ENCODE assay signal across 27 cellular contexts in genomic region chr15:66625974-66626373, GRCh38.
"Had no signal": no experiment of that assay in that cellular context is flagged by ENCODE, and none has a peak within 500 bp of the region (broad histone marks: within the 10 kb centered on the region; RNA-seq: fewer than 3 reads in every experiment).

No MANE protein-coding gene starts in this region.

- H3K36me3 ChIP-seq: ascending aorta, left lung, lower lobe of right lung, neutrophil, upper lobe of right lung had no signal

- H3K4me3 Mint-ChIP-seq: activated CD4-positive, alpha-beta memory T cell treated with anti-CD3 and anti-CD28 coated beads for 36 hours; activated CD4-positive, alpha-beta T cell treated with anti-CD3 and anti-CD28 coated beads, Interleukin-2, amount 10 ng/mL, durations not matched to agents 24 days and 14 days; activated naive CD4-positive, alpha-beta T cell treated with anti-CD3 and anti-CD28 coated beads, Interleukin-2, amount 10 ng/mL, durations not matched to agents 7 days and 5 days; activated naive CD8-positive, alpha-beta T cell treated with anti-CD3 and anti-CD28 coated beads, Interleukin-2, amount 10 ng/mL, durations not matched to agents 7 days and 5 days; activated T-helper 1 cell treated with anti-CD3 and anti-CD28 coated beads, Interleukin-12 subunit alpha, Interleukin-12 subunit beta, Interleukin-2, Interleukin-4 antibody, amounts not matched to agents 30 ng/mL and 10 ng/mL and 1 ng/mL, durations not matched to agents 14 hours and 24 hours and 36 hours; brain; dendritic cell treated with granulocyte-macrophage colony-stimulating factor and Interleukin-4, amounts not matched to agents 40 ng/mL and 50 ng/mL, for 4 days; naive B cell; nephron progenitor cell; stimulated activated effector memory CD8-positive, alpha-beta T cell treated with anti-CD3 and anti-CD28 coated beads, Interleukin-12 subunit alpha, Interleukin-12 subunit beta, amount 100 ng/mL, for 72 hours; stimulated activated naive CD8-positive, alpha-beta T cell treated with anti-CD3 and anti-CD28 coated beads, Interleukin-15, Interleukin-2, amounts not matched to agents 100 ng/mL and 50 ng/mL, for 24 hours had no signal

- H3K27ac Mint-ChIP-seq: activated CD4-positive, alpha-beta memory T cell treated with anti-CD3 and anti-CD28 coated beads for 36 hours; activated CD4-positive, alpha-beta T cell treated with anti-CD3 and anti-CD28 coated beads, Interleukin-2, amount 10 ng/mL, durations not matched to agents 24 days and 14 days; activated naive CD4-positive, alpha-beta T cell treated with anti-CD3 and anti-CD28 coated beads, Interleukin-2, amount 10 ng/mL, durations not matched to agents 7 days and 5 days; activated naive CD8-positive, alpha-beta T cell treated with anti-CD3 and anti-CD28 coated beads, Interleukin-2, amount 10 ng/mL, durations not matched to agents 7 days and 5 days; activated T-helper 1 cell treated with anti-CD3 and anti-CD28 coated beads, Interleukin-12 subunit alpha, Interleukin-12 subunit beta, Interleukin-2, Interleukin-4 antibody, amounts not matched to agents 30 ng/mL and 10 ng/mL and 1 ng/mL, durations not matched to agents 14 hours and 24 hours and 36 hours; dendritic cell treated with granulocyte-macrophage colony-stimulating factor and Interleukin-4, amounts not matched to agents 40 ng/mL and 50 ng/mL, for 4 days; naive B cell; nephron progenitor cell; stimulated activated effector memory CD8-positive, alpha-beta T cell treated with anti-CD3 and anti-CD28 coated beads, Interleukin-12 subunit alpha, Interleukin-12 subunit beta, amount 100 ng/mL, for 72 hours; stimulated activated naive CD8-positive, alpha-beta T cell treated with anti-CD3 and anti-CD28 coated beads, Interleukin-15, Interleukin-2, amounts not matched to agents 100 ng/mL and 50 ng/mL, for 24 hours had no signal

- FAIRE-seq: endometrium, frontal cortex had no signal

- DNase-seq: activated CD4-positive, alpha-beta memory T cell treated with anti-CD3 and anti-CD28 coated beads for 36 hours; activated CD4-positive, alpha-beta T cell treated with anti-CD3 and anti-CD28 coated beads, Interleukin-2, amount 10 ng/mL, durations not matched to agents 24 days and 14 days; activated CD8-positive, alpha-beta memory T cell treated with anti-CD3 and anti-CD28 coated beads, Interleukin-2, amount 50 U/mL, for 4 hours; activated effector memory CD4-positive, alpha-beta T cell treated with anti-CD3 and anti-CD28 coated beads, Interleukin-2, amount 50 U/mL, for 16 hours; activated naive CD4-positive, alpha-beta T cell treated with anti-CD3 and anti-CD28 coated beads, Interleukin-2, amount 10 ng/mL, durations not matched to agents 7 days and 5 days; activated naive CD8-positive, alpha-beta T cell treated with anti-CD3 and anti-CD28 coated beads, Interleukin-2, amount 10 ng/mL, durations not matched to agents 7 days and 5 days; activated T-cell treated with anti-CD3 and anti-CD28 coated beads, Interleukin-2, amount 50 U/mL, for 1 hour; effector CD4-positive, alpha-beta T cell; kidney glomerular epithelial cell; left lung; lower lobe of right lung; mesenchymal stem cell; naive B cell; nephron progenitor cell; stimulated activated CD4-positive, alpha-beta T cell treated with anti-CD3 and anti-CD28 coated beads, Interleukin-4, amount 100 ng/mL, for 24 hours; upper lobe of right lung had no signal

- H3K9me3 Mint-ChIP-seq: activated CD4-positive, alpha-beta memory T cell treated with anti-CD3 and anti-CD28 coated beads for 36 hours; activated CD4-positive, alpha-beta T cell treated with anti-CD3 and anti-CD28 coated beads, Interleukin-2, amount 10 ng/mL, durations not matched to agents 24 days and 14 days; activated naive CD4-positive, alpha-beta T cell treated with anti-CD3 and anti-CD28 coated beads, Interleukin-2, amount 10 ng/mL, durations not matched to agents 7 days and 5 days; activated naive CD8-positive, alpha-beta T cell treated with anti-CD3 and anti-CD28 coated beads, Interleukin-2, amount 10 ng/mL, durations not matched to agents 7 days and 5 days; activated T-helper 1 cell treated with anti-CD3 and anti-CD28 coated beads, Interleukin-12 subunit alpha, Interleukin-12 subunit beta, Interleukin-2, Interleukin-4 antibody, amounts not matched to agents 30 ng/mL and 10 ng/mL and 1 ng/mL, durations not matched to agents 14 hours and 24 hours and 36 hours; brain; dendritic cell treated with granulocyte-macrophage colony-stimulating factor and Interleukin-4, amounts not matched to agents 40 ng/mL and 50 ng/mL, for 4 days; naive B cell; nephron progenitor cell; stimulated activated effector memory CD8-positive, alpha-beta T cell treated with anti-CD3 and anti-CD28 coated beads, Interleukin-12 subunit alpha, Interleukin-12 subunit beta, amount 100 ng/mL, for 72 hours; stimulated activated naive CD8-positive, alpha-beta T cell treated with anti-CD3 and anti-CD28 coated beads, Interleukin-15, Interleukin-2, amounts not matched to agents 100 ng/mL and 50 ng/mL, for 24 hours had no signal

- H3K27ac ChIP-seq: ascending aorta, left lung, lower lobe of right lung, neutrophil, skin epidermis, upper lobe of right lung had no signal

- ATAC-seq: left lung; lower lobe of right lung; sciatic nerve; stimulated activated effector memory CD8-positive, alpha-beta T cell treated with anti-CD3 and anti-CD28 coated beads, Interleukin-12 subunit alpha, Interleukin-12 subunit beta, amount 100 ng/mL, for 72 hours; upper lobe of right lung had no signal

- H3K4me1 Mint-ChIP-seq: activated CD4-positive, alpha-beta T cell treated with anti-CD3 and anti-CD28 coated beads, Interleukin-2, amount 10 ng/mL, durations not matched to agents 24 days and 14 days; activated naive CD4-positive, alpha-beta T cell treated with anti-CD3 and anti-CD28 coated beads, Interleukin-2, amount 10 ng/mL, durations not matched to agents 7 days and 5 days; activated naive CD8-positive, alpha-beta T cell treated with anti-CD3 and anti-CD28 coated beads, Interleukin-2, amount 10 ng/mL, durations not matched to agents 7 days and 5 days; stimulated activated effector memory CD8-positive, alpha-beta T cell treated with anti-CD3 and anti-CD28 coated beads, Interleukin-12 subunit alpha, Interleukin-12 subunit beta, amount 100 ng/mL, for 72 hours had no signal

- H3K9me3 ChIP-seq: ascending aorta, left lung, lower lobe of right lung, neutrophil, upper lobe of right lung had no signal

- H3K27me3 ChIP-seq: ascending aorta, upper lobe of right lung had no signal

- H3K36me3 Mint-ChIP-seq: activated CD4-positive, alpha-beta memory T cell treated with anti-CD3 and anti-CD28 coated beads for 36 hours; activated naive CD4-positive, alpha-beta T cell treated with anti-CD3 and anti-CD28 coated beads, Interleukin-2, amount 10 ng/mL, durations not matched to agents 7 days and 5 days; activated naive CD8-positive, alpha-beta T cell treated with anti-CD3 and anti-CD28 coated beads, Interleukin-2, amount 10 ng/mL, durations not matched to agents 7 days and 5 days; brain; stimulated activated effector memory CD8-positive, alpha-beta T cell treated with anti-CD3 and anti-CD28 coated beads, Interleukin-12 subunit alpha, Interleukin-12 subunit beta, amount 100 ng/mL, for 72 hours had no signal

- H3K4me3 ChIP-seq: ascending aorta, left lung, lower lobe of right lung, skin epidermis, upper lobe of right lung had no signal
